Comparison of ENCODE assay signal across 8 cellular contexts in the genomic region with DNA sequence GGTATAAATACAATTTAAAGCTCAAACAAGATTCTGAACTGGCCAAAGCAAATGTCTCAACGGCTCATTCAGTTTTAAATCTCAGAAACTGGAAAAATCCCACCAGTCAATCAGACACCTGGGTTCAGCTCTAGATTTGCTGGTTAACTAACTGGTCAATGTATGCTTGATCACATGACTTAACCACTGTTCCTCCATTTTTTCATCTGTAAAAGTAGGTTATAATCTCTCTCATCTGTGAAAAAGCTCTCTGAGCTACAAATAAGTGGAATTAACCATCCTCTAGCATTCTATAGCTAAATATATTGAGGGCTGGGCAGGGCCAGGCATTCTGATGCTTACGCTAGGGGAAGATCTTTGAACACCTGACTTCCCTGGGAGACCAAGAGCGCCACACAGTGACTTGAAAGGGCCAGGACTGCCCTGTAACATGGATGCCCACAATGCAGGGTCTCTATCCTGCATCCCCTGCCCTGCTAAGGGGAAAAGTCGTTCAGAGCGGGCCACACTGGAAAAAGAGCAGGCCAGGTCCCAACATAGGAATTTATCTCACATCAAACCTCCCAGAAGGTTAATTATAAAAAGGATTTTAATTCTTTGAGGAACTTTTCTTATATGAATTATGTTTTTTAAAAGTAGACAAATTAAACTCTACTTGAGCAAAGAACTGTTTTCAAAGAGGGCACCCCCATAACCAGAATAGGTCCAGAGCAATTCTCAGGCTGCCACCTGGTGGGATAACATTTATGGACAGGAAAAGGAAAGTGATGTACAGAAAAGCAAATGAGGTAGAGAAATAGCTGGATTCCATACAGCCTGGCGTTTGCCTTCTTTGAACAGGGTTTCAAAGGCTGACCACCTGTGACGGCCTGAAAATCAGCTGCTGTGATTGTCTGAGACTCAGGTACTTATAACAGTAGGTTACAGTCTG. TPM values are rescaled to one million over a fixed set of nuclear protein-coding genes. Genes with fewer than 3 reads are reported as not detected.
A peak's percentile ranks its signal among the peaks of the same experiment; 100 is the strongest.
DNase-seq lines count a peak whose midpoint lies in the region; ATAC-seq, FAIRE-seq and TF ChIP-seq lines count a peak whose summit lies in the region.

No MANE protein-coding gene starts in this region.

- H3K27me3 ChIP-seq in left lung (no peaks in the 10 kb centered on the region), testis (no peaks in the 10 kb centered on the region)

- DNase-seq in COLO668 (lab: John Stamatoyannopoulos, UW; ENCODE audit: unreplicated experiment) (peak; percentile 47), HTR-8/SVneo (ENCODE audit: insufficient read length, low spot score) (peak; percentile 22), SHP77 treated with DMSO at 0.1 percent for 48 hours (lab: John Stamatoyannopoulos, UW) (peak; percentile 30), cerebellar cortex (ENCODE audit: low spot score) (peak; percentile 52), left lung (no peak), testis (peak; percentile 54)

- H3K36me3 ChIP-seq in left lung (peaks cover 0 to 12% of the 10 kb centered on the region in 2 donors), testis (ENCODE audit: low read depth, missing control alignments) (no peaks in the 10 kb centered on the region)

- WGBS in testis, 2 donors, result 33 to 44% methylated on average over 7 of the region's 7 CpGs

- H3K4me3 ChIP-seq in left lung, result peak overlapping the region; percentile 86 to 95
- no peak overlapping the region for H3K4me3 ChIP-seq in testis

- peaks cover 21 to 34% of the 10 kb centered on the region in 2 donors for H3K4me1 ChIP-seq in left lung
- peaks cover 14% of the 10 kb centered on the region for H3K4me1 ChIP-seq in testis

- intact Hi-C loops in left lung (cut with DNase I), result no loop called here
- intact Hi-C loops in testis (cut with DNase I; ENCODE audit: low total_unique reads), result no loop called here

- ATAC-seq in GM18909 (IDR thresholded peaks at IDR 0.05; ENCODE audit: poor library complexity, unreplicated experiment), result peak; percentile 52
- ATAC-seq in left lung, result peak; percentile 47
- no peak for ATAC-seq in HG02571 (IDR thresholded peaks at IDR 0.05; ENCODE audit: unreplicated experiment)

- no peak for FAIRE-seq in HTR-8/SVneo (lab: Jason Lieb, UNC)

- H3K27ac ChIP-seq in left lung, result peak overlapping the region in 1 of 2 donors; percentile 78
- H3K27ac ChIP-seq in testis, result no peak overlapping the region

- no peaks in the 10 kb centered on the region for H3K9me3 ChIP-seq in left lung
- H3K9me3 ChIP-seq in testis, result no peaks in the 10 kb centered on the region

- TF ChIP-seq CTCF in left lung (IDR thresholded peaks at IDR 0.05) (peak in 1 of 2 donors; percentile 27), testis (IDR thresholded peaks at IDR 0.05) (peak; percentile 10 to 29 (median 17))

- no peak for TF ChIP-seq POLR2A in testis (IDR thresholded peaks at IDR 0.05)

RNA-seq across cellular contexts. Expression of gene RP9, which starts 1.8 kb away (rescaled TPM):
- 10 to 100 TPM; 11.3 to 11.5 TPM for total RNA-seq in left lung
- 10 to 100 TPM; 28.2 to 29.2 TPM for total RNA-seq in testis
- 17.9 TPM for polyA plus RNA-seq in testis (ENCODE audit: insufficient read depth, low read depth, low replicate concordance)

RNA-seq across cellular contexts. Expression of gene BBS9, which starts 22.0 kb away (rescaled TPM):
- total RNA-seq in left lung (10 to 100 TPM; 18.2 to 22.4 TPM), testis (10 to 100 TPM; 53.3 to 55.7 TPM)
- 39.3 TPM for polyA plus RNA-seq in testis (ENCODE audit: insufficient read depth, low read depth, low replicate concordance)

RNA-seq across cellular contexts. Expression of gene NT5C3A, which starts 44.8 kb away (rescaled TPM):
- total RNA-seq in left lung (10 to 100 TPM; 21.8 to 26.5 TPM), testis (10 to 100 TPM; 19.5 to 23.8 TPM)
- 18.9 TPM for polyA plus RNA-seq in testis (ENCODE audit: insufficient read depth, low read depth, low replicate concordance)

Comparison
In these comparisons a context has a peak if more than half of its experiments do, and no peak if none do; other contexts are left out.
1. DNase-seq: peak in COLO668 (single experiment), HTR-8/SVneo (single experiment), SHP77 treated with DMSO at 0.1 percent for 48 hours (single experiment), cerebellar cortex (single experiment) and testis (single experiment); none in left lung (0 of 2).
2. H3K4me3 ChIP-seq: peak in left lung (2 of 2); none in testis (0 of 2).